ENCODE assay signal across 8 cellular contexts in the genomic region with DNA sequence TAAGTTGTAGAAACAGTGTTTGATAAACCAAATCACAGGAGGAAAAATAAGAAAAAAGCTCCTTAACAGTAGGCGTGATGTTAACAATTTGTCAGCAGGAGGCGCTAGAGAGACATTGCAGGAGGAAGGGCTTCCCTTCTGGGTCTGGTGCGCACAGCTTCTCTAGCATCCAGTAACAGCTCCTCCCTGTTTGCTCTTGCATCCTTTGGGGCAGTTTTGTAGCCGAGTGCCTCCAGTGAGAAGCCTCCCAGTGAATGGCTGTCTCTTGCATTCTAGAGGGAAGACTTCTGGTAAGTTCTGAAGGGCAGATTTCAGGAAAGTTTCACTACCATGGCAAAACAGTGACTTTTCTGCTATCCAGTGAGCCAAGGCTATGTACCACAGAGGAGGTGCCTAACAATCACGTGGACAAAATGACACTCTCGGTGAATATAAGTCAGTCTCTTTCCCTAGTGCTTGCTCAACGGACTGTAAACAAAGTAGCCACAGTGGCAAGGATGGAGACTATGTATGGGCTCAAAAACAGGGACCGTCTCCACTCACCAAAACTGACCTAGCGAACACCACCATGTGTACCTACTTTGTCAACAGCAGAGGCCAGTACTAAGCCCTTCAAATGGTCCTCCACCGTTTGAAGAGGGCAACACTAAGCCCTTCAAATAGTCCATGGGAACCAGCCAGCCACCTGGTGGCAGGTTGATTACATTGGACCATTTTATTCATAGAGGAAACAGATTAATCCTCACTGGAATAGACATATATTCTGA. TPM values are rescaled to one million over a fixed set of nuclear protein-coding genes. Genes with fewer than 3 reads are reported as not detected.
A peak's percentile ranks its signal among the peaks of the same experiment; 100 is the strongest.
DNase-seq lines count a peak whose midpoint lies in the region; ATAC-seq, FAIRE-seq and TF ChIP-seq lines count a peak whose summit lies in the region.

No MANE protein-coding gene starts in this region.

- peak; percentile 10 for FAIRE-seq in frontal cortex (lab: Jason Lieb, UNC)

- TF ChIP-seq EP300 in ovary (IDR thresholded peaks at IDR 0.05), result no peak

- H3K9me3 ChIP-seq in ovary (no peaks in the 10 kb centered on the region), uterus (no peaks in the 10 kb centered on the region)

- peak; percentile 43 to 52 (median 52) for TF ChIP-seq CTCF in ovary (IDR thresholded peaks at IDR 0.05)
- TF ChIP-seq CTCF in uterus (IDR thresholded peaks at IDR 0.05), result peak; percentile 60 to 78 (median 68)

- no peaks in the 10 kb centered on the region for H3K4me1 ChIP-seq in ovary (ENCODE audit: insufficient read depth)
- H3K4me1 ChIP-seq in uterus, result no peaks in the 10 kb centered on the region

- intact Hi-C loops in ovary (cut with DNase I) (no loop called here), uterus (cut with DNase I; ENCODE audit: low total_unique reads) (no loop called here)

- TF ChIP-seq POLR2A in ovary (IDR thresholded peaks at IDR 0.05) (no peak), uterus (IDR thresholded peaks at IDR 0.05) (no peak)

- 38 to 42% (median 40%) methylated on average over 10 of the region's 10 CpGs for WGBS in ovary, 3 donors

- no peak overlapping the region for H3K4me3 ChIP-seq in ovary
- no peak overlapping the region for H3K4me3 ChIP-seq in uterus

- H3K27ac ChIP-seq in ovary, result no peak overlapping the region
- no peak overlapping the region for H3K27ac ChIP-seq in uterus

- peak; percentile 58 for ATAC-seq in GM21717 (IDR thresholded peaks at IDR 0.05; ENCODE audit: unreplicated experiment)

- H3K36me3 ChIP-seq in ovary (no peaks in the 10 kb centered on the region), uterus (no peaks in the 10 kb centered on the region)

- DNase-seq in DMS53 (lab: John Stamatoyannopoulos, UW), result peak; percentile 96
- DNase-seq in M059J (ENCODE audit: low read depth), result peak; percentile 69
- peak; percentile 79 for DNase-seq in RPMI8226
- peak; percentile 27 for DNase-seq in activated effector memory CD4-positive, alpha-beta T cell treated with Interleukin-2 at 50 U/mL for 16 hours
- DNase-seq in frontal cortex (ENCODE audit: low spot score in 2 of 2), result peak; percentile 41 to 48
- DNase-seq in ovary, result peak in 3 of 5 donors; percentile 23 to 68 (median 50)
- DNase-seq in uterus, result peak; percentile 28 to 65

- H3K27me3 ChIP-seq in ovary (no peaks in the 10 kb centered on the region), uterus (no peaks in the 10 kb centered on the region)

RNA-seq across cellular contexts. Expression of gene ZNF396, which starts 9.6 kb away (rescaled TPM):
- total RNA-seq in M059J (2014; rRNA removed; shearing (Covaris generic)), result 1.7 TPM in 2 replicates
- total RNA-seq in frontal cortex (4.1 TPM), ovary (1 to 10 TPM in 6 of 7 donors, under 1 TPM in 1; 0.83 to 2.9 (median 1.7) TPM), uterus (1 to 10 TPM in 2 of 4 donors, under 1 TPM in 2; 0.26 to 3.9 (median 1.0) TPM)
- polyA plus RNA-seq in ovary, result 1 to 10 TPM in 1 of 2 donors, under 1 TPM in 1; 0.84 to 1.5 TPM

RNA-seq across cellular contexts. Expression of gene ZNF24, which starts 42.6 kb away (rescaled TPM):
- 34.7 and 41.0 TPM in 2 replicates for total RNA-seq in M059J (2014; rRNA removed; shearing (Covaris generic))
- 99.5 TPM for total RNA-seq in frontal cortex
- 10 to 100 TPM; 27.1 to 64.8 (median 48.7) TPM for total RNA-seq in ovary
- 10 to 100 TPM; 18.7 to 26.6 TPM for polyA plus RNA-seq in ovary
- total RNA-seq in uterus, result 10 to 100 TPM; 22.0 to 86.7 (median 42.8) TPM

Comparison
In these comparisons a context has a peak if more than half of its experiments do, and no peak if none do; other contexts are left out.
1. DNase-seq: peak in every context shown above with its lines; median percentile 96 in DMS53; 79 in RPMI8226; 69 in M059J; 50 in ovary; 46 in uterus; 44 in frontal cortex; 27 in activated effector memory CD4-positive, alpha-beta T cell treated with Interleukin-2 at 50 U/mL for 16 hours.